28 cellular contexts compared by ENCODE assay signal in the genomic region with DNA sequence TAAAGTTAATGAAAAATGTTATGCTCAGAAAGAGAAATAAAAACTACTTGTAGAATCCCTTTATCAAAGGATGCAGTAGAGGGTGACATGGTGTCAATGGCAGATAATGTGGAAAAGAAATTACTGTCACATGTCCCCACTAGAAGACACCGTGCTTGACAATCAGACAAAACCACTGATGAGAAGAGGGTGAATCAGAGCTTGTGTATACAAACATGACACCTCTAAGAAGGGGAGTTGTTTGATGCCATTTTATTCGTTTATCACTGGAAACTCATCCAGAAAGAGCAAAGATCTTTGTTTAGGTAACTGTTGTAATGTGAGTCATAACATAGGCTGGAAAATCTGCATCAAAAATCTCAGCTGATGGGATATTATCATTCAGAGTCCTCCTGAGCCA. TPM values are rescaled to one million over a fixed set of nuclear protein-coding genes. Genes with fewer than 3 reads are reported as not detected.
DNase-seq lines count a peak whose midpoint lies in the region; ATAC-seq, FAIRE-seq and TF ChIP-seq lines count a peak whose summit lies in the region.
"Had no signal": no experiment of that assay in that cellular context is flagged by ENCODE, and none has a peak within 500 bp of the region (broad histone marks: within the 10 kb centered on the region; RNA-seq: fewer than 3 reads in every experiment).

No MANE protein-coding gene starts in this region.

- no peaks in the 10 kb centered on the region for H3K9me3 Mint-ChIP-seq in activated CD4-positive, alpha-beta memory T cell treated with anti-CD3 and anti-CD28 coated beads for 36 hours
- peaks cover 3% of the 10 kb centered on the region for H3K9me3 Mint-ChIP-seq in nephron progenitor cell
- H3K9me3 Mint-ChIP-seq: activated CD4-positive, alpha-beta T cell treated with anti-CD3 and anti-CD28 coated beads, Interleukin-2, amount 10 ng/mL, durations not matched to agents 7 days and 5 days; activated naive CD8-positive, alpha-beta T cell treated with anti-CD3 and anti-CD28 coated beads, Interleukin-2, amount 10 ng/mL, durations not matched to agents 7 days and 5 days; natural killer cell treated with Interleukin-12 subunit alpha and Interleukin-12 subunit beta and Interleukin-15 and Interleukin-18, amount 100 ng/mL, for 72 hours had no signal

- TF ChIP-seq CTCF in H1 (IDR thresholded peaks at IDR 0.05; ENCODE audit: control extremely low read depth in 1 of 3, insufficient read depth in 1 of 3, low read depth in 1 of 3, low read length in 3 of 3): no peak
- TF ChIP-seq CTCF in nephron progenitor cell (IDR thresholded peaks at IDR 0.05): no peak

- H3K27ac ChIP-seq in right cardiac atrium (ENCODE audit: low read length) (peak overlapping the region; percentile 30), H1 (ENCODE audit: low read depth, low read length) (no peak overlapping the region)
- H3K27ac ChIP-seq: body of pancreas, coronary artery, left lung, parathyroid adenoma, SJSA1 had no signal

- POLR2A ChIA-PET in H1 (lab: Charles Lee; ENCODE audit: partially characterized antibody): no interaction called here
- POLR2A ChIA-PET in activated CD4-positive, alpha-beta memory T cell treated with anti-CD3 and anti-CD28 coated beads for 36 hours (lab: Charles Lee): no interaction called here

- H4K20me1 ChIP-seq in H1 (replicated peaks in 1 of 2; ENCODE audit: control insufficient read depth in 1 of 2, insufficient read depth in 2 of 2, low read length in 2 of 2): no peaks in the 10 kb centered on the region

- H3K4me1 ChIP-seq in right cardiac atrium (ENCODE audit: control insufficient read depth, insufficient read depth, low read length): no peaks in the 10 kb centered on the region
- no peaks in the 10 kb centered on the region for H3K4me1 ChIP-seq in H1 (replicated peaks in 1 of 4; ENCODE audit: control insufficient read depth in 3 of 4, insufficient read depth in 4 of 4, low read length in 3 of 4)
- H3K4me1 ChIP-seq: body of pancreas, left lung, parathyroid adenoma had no signal

- H3K4me2 ChIP-seq in H1 (ENCODE audit: insufficient read depth in 1 of 2, low read depth in 2 of 2, low read length in 2 of 2): no peak overlapping the region

- H2BK12ac ChIP-seq in H1 (ENCODE audit: low read depth, low read length): no peak overlapping the region

- peaks cover 2% of the 10 kb centered on the region for H3K27me3 Mint-ChIP-seq in activated CD4-positive, alpha-beta memory T cell treated with anti-CD3 and anti-CD28 coated beads for 36 hours
- peaks cover 8% of the 10 kb centered on the region for H3K27me3 Mint-ChIP-seq in nephron progenitor cell (ENCODE audit: low read depth, poor library complexity)

- no peak overlapping the region for H2BK120ac ChIP-seq in H1 (replicated peaks; ENCODE audit: low read depth, low read length)

- H2AK5ac ChIP-seq in H1 (ENCODE audit: low read depth, low read length): no peak overlapping the region

- H3K79me1 ChIP-seq in H1 (ENCODE audit: low read depth, low read length): no peaks in the 10 kb centered on the region

- H3K9me3 ChIP-seq in right cardiac atrium (ENCODE audit: control insufficient read depth, low read length) (no peaks in the 10 kb centered on the region), H1 (ENCODE audit: insufficient read depth in 2 of 2, low read depth in 1 of 2, low read length in 1 of 2) (no peaks in the 10 kb centered on the region)
- H3K9me3 ChIP-seq: body of pancreas, left lung, SJSA1 had no signal

- no peak overlapping the region for H2BK20ac ChIP-seq in H1 (ENCODE audit: low read length)

- FAIRE-seq in H1 (lab: Jason Lieb, UNC): no peak

- no peak overlapping the region for H4K8ac ChIP-seq in H1 (ENCODE audit: extremely low read depth, insufficient read depth, low read length)

- no peak overlapping the region for H3K18ac ChIP-seq in H1 (ENCODE audit: extremely low read depth, low read length)

- no peak for TF ChIP-seq POLR2A in H1 (IDR thresholded peaks at IDR 0.05; ENCODE audit: control extremely low read depth in 1 of 2, low read depth in 2 of 2, low read length in 2 of 2)

- ATAC-seq in right cardiac atrium: no peak
- ATAC-seq: body of pancreas; left lung; natural killer cell treated with Interleukin-12 subunit alpha and Interleukin-12 subunit beta and Interleukin-15 and Interleukin-18, amount 100 ng/mL, for 72 hours; sciatic nerve; T-helper 17 cell had no signal

- no peaks in the 10 kb centered on the region; the same call in 1 of the 2 replicates for H3K23me2 ChIP-seq in H1 (ENCODE audit: low read depth, low read length)

- H3K79me2 ChIP-seq in H1 (ENCODE audit: control insufficient read depth in 1 of 2, insufficient read depth in 2 of 2, low read length in 2 of 2): no peaks in the 10 kb centered on the region
- H3K79me2 ChIP-seq: parathyroid adenoma had no signal

- 44% methylated on average over 2 of the region's 2 CpGs for WGBS in right cardiac atrium
- 89% methylated on average over 2 of the region's 2 CpGs; no CpG with 5 or more reads in 1 of the 2 experiments for WGBS in H1 (ENCODE audit: extremely low coverage in 1 of 2, insufficient coverage in 1 of 2, insufficient read length in 1 of 2, insufficient replicate concordance in 2 of 2, low coverage in 1 of 2, low lambda C conversion rate in 2 of 2, missing lambda C conversion rate in 1 of 2), 2 experiments

- no peak overlapping the region for H3K23ac ChIP-seq in H1 (ENCODE audit: insufficient read length)

- H3K4me1 Mint-ChIP-seq in activated CD4-positive, alpha-beta memory T cell treated with anti-CD3 and anti-CD28 coated beads for 36 hours (ENCODE audit: low read depth): no peaks in the 10 kb centered on the region
- peaks cover 8% of the 10 kb centered on the region for H3K4me1 Mint-ChIP-seq in nephron progenitor cell
- H3K4me1 Mint-ChIP-seq: activated CD4-positive, alpha-beta T cell treated with anti-CD3 and anti-CD28 coated beads, Interleukin-2, amount 10 ng/mL, durations not matched to agents 7 days and 5 days; activated naive CD8-positive, alpha-beta T cell treated with anti-CD3 and anti-CD28 coated beads, Interleukin-2, amount 10 ng/mL, durations not matched to agents 7 days and 5 days; CD14-positive monocyte; T-helper 17 cell had no signal

- H3K4me3 ChIP-seq in right cardiac atrium (ENCODE audit: low read length) (no peak overlapping the region), H1 (ENCODE audit: extremely low read depth in 1 of 4, insufficient read depth in 2 of 4, low read depth in 3 of 4, low read length in 4 of 4) (no peak overlapping the region)
- H3K4me3 ChIP-seq: body of pancreas, coronary artery, left lung, SJSA1 had no signal

- no peaks in the 10 kb centered on the region for H3K36me3 ChIP-seq in H1 (ENCODE audit: control insufficient read depth in 2 of 4, insufficient read depth in 4 of 4, low read length in 3 of 4)
- H3K36me3 ChIP-seq: left lung, SJSA1 had no signal

- H3K4ac ChIP-seq in H1 (replicated peaks; ENCODE audit: insufficient read length, low read depth, low read length): no peak overlapping the region

- TF ChIP-seq RAD21 in H1 (IDR thresholded peaks at IDR 0.05 in 1 of 2, conservative IDR thresholded peaks at IDR 0.05 in 1 of 2; ENCODE audit: low read depth in 2 of 2, low read length in 2 of 2): no peak

- H2BK15ac ChIP-seq in H1 (ENCODE audit: low read length): no peak overlapping the region

- CTCF ChIA-PET in H1 (lab: Charles Lee; ENCODE audit: partially characterized antibody): no interaction called here
- CTCF ChIA-PET in activated CD4-positive, alpha-beta memory T cell treated with anti-CD3 and anti-CD28 coated beads for 36 hours (lab: Charles Lee): interaction anchor here (0.7 kb wide), 1 partner anchor 93 kb away, joined by 3 read pairs; no protein-coding TSS in a partner anchor

- H3K27me3 ChIP-seq in right cardiac atrium (ENCODE audit: control insufficient read depth, insufficient read depth): no peaks in the 10 kb centered on the region
- H3K27me3 ChIP-seq in H1 (replicated peaks in 1 of 4; ENCODE audit: control insufficient read depth in 3 of 4, extremely low read depth in 1 of 4, insufficient read depth in 3 of 4, low read length in 3 of 4): no peaks in the 10 kb centered on the region
- H3K27me3 ChIP-seq: body of pancreas, left lung, SJSA1 had no signal

- peak overlapping the region; percentile 33; the same call in 1 of the 2 replicates for H2AFZ ChIP-seq in H1 (ENCODE audit: low read length)
- H2AFZ ChIP-seq: parathyroid adenoma had no signal

- no peak overlapping the region for H2BK5ac ChIP-seq in H1 (ENCODE audit: low read depth, low read length)

- no peak overlapping the region for H4K91ac ChIP-seq in H1 (replicated peaks; ENCODE audit: insufficient read length, low read length)

- no peak overlapping the region for H3K27ac Mint-ChIP-seq in activated CD4-positive, alpha-beta memory T cell treated with anti-CD3 and anti-CD28 coated beads for 36 hours
- no peak overlapping the region for H3K27ac Mint-ChIP-seq in nephron progenitor cell
- H3K27ac Mint-ChIP-seq: activated CD4-positive, alpha-beta T cell treated with anti-CD3 and anti-CD28 coated beads, Interleukin-2, amount 10 ng/mL, durations not matched to agents 7 days and 5 days; activated naive CD8-positive, alpha-beta T cell treated with anti-CD3 and anti-CD28 coated beads, Interleukin-2, amount 10 ng/mL, durations not matched to agents 7 days and 5 days; CD14-positive monocyte; natural killer cell treated with Interleukin-12 subunit alpha and Interleukin-12 subunit beta and Interleukin-15 and Interleukin-18, amount 100 ng/mL, for 72 hours; T-helper 17 cell had no signal

- H4K5ac ChIP-seq in H1 (ENCODE audit: insufficient read length, low read depth, low read length): no peak overlapping the region

- no peak for DNase-seq in right cardiac atrium
- DNase-seq in cardiac septum (ENCODE audit: low spot score): no peak
- peak; percentile 6 for DNase-seq in NCI-H748 treated with DMSO at 0.1 percent for 48 hours (lab: John Stamatoyannopoulos, UW)
- no peak for DNase-seq in H1 (ENCODE audit: low read depth in 1 of 2, low spot score in 2 of 2)
- DNase-seq in NCI-H1048 (lab: John Stamatoyannopoulos, UW): no peak
- DNase-seq in SKM-1 treated with dmso at 0.1 percent for 144 hours (lab: John Stamatoyannopoulos, UW; ENCODE audit: unreplicated experiment): no peak
- no peak for DNase-seq in activated CD4-positive, alpha-beta memory T cell treated with anti-CD3 and anti-CD28 coated beads for 36 hours
- no peak for DNase-seq in nephron progenitor cell
- DNase-seq: activated CD4-positive, alpha-beta T cell treated with anti-CD3 and anti-CD28 coated beads, Interleukin-2, amount 10 ng/mL, durations not matched to agents 7 days and 5 days; activated CD8-positive, alpha-beta memory T cell treated with anti-CD3 and anti-CD28 coated beads, Interleukin-2, amount 50 U/mL, for 4 hours; activated naive CD8-positive, alpha-beta T cell treated with anti-CD3 and anti-CD28 coated beads, Interleukin-2, amount 10 ng/mL, durations not matched to agents 7 days and 5 days; body of pancreas; GDM1; KG1; left lung; midbrain; MV-4-11; NCI-H1694 treated with DMSO at 0.1 percent for 48 hours; NCI-H2227 treated with DMSO at 0.1 percent for 48 hours; stimulated activated CD4-positive, alpha-beta T cell treated with anti-CD3 and anti-CD28 coated beads, Interleukin-15, amount 100 ng/mL, for 24 hours; T-helper 17 cell; trophoblast cell had no signal

- no peak overlapping the region for H3K14ac ChIP-seq in H1 (ENCODE audit: insufficient read length)

- H3K36me3 Mint-ChIP-seq in activated CD4-positive, alpha-beta memory T cell treated with anti-CD3 and anti-CD28 coated beads for 36 hours: no peaks in the 10 kb centered on the region
- no peaks in the 10 kb centered on the region for H3K36me3 Mint-ChIP-seq in nephron progenitor cell (ENCODE audit: low read depth)
- H3K36me3 Mint-ChIP-seq: activated naive CD8-positive, alpha-beta T cell treated with anti-CD3 and anti-CD28 coated beads, Interleukin-2, amount 10 ng/mL, durations not matched to agents 7 days and 5 days; CD14-positive monocyte; natural killer cell treated with Interleukin-12 subunit alpha and Interleukin-12 subunit beta and Interleukin-15 and Interleukin-18, amount 100 ng/mL, for 72 hours had no signal

- TF ChIP-seq EP300 in H1 (IDR thresholded peaks at IDR 0.05; ENCODE audit: borderline replicate concordance in 1 of 2, low read depth in 2 of 2, low read length in 2 of 2): no peak

- no peak overlapping the region for H3K9ac ChIP-seq in H1 (replicated peaks in 1 of 4; ENCODE audit: extremely low read depth in 1 of 4, low read depth in 3 of 4, low read length in 3 of 4)
- H3K9ac ChIP-seq: parathyroid adenoma had no signal

- intact Hi-C loops in right cardiac atrium (cut with DNase I): no loop called here
- intact Hi-C loops in cardiac septum (cut with DNase I): loop anchor here (5.0 kb wide), 1 partner anchor 48 kb away; a partner anchor contains a TSS
- intact Hi-C loops in activated CD4-positive, alpha-beta memory T cell treated with anti-CD3 and anti-CD28 coated beads for 36 hours (cut with micrococcal nuclease): no loop called here

- H3K56ac ChIP-seq in H1 (replicated peaks; ENCODE audit: insufficient read length, low read depth, low read length): no peak overlapping the region

- H3K4me3 Mint-ChIP-seq in activated CD4-positive, alpha-beta memory T cell treated with anti-CD3 and anti-CD28 coated beads for 36 hours: no peak overlapping the region
- no peak overlapping the region for H3K4me3 Mint-ChIP-seq in nephron progenitor cell
- H3K4me3 Mint-ChIP-seq: activated CD4-positive, alpha-beta T cell treated with anti-CD3 and anti-CD28 coated beads, Interleukin-2, amount 10 ng/mL, durations not matched to agents 7 days and 5 days; activated naive CD8-positive, alpha-beta T cell treated with anti-CD3 and anti-CD28 coated beads, Interleukin-2, amount 10 ng/mL, durations not matched to agents 7 days and 5 days; CD14-positive monocyte; natural killer cell treated with Interleukin-12 subunit alpha and Interleukin-12 subunit beta and Interleukin-15 and Interleukin-18, amount 100 ng/mL, for 72 hours; T-helper 17 cell had no signal

RNA-seq across cellular contexts. Expression of a gene that starts 49.6 kb away (rescaled TPM):
- 100 to 1,000 TPM in 2 of 4 donors, 10 to 100 TPM in 2; 76.4 to 112 (median 95.4) TPM for total RNA-seq in right cardiac atrium
- 101 TPM for polyA plus RNA-seq in right cardiac atrium
- 86.8 TPM for total RNA-seq in cardiac septum
- 42.1 and 45.9 TPM in 2 replicates for total RNA-seq in H1 (2021; fragmentation: NEBNext Ultra II Directional; extraction: Animal tissue kit (Norgen Biotek cat#: 25700))
- 11.6 and 19.7 TPM in 2 replicates for polyA plus RNA-seq in H1 (2011; rRNA removed)
- 25.6 TPM for polyA plus RNA-seq in H1 (2011; cell fraction: cytosol; rRNA removed)
- 14.5 TPM for polyA plus RNA-seq in H1 (2011; cell fraction: nucleus; rRNA removed)
- 26.6 to 45.7 TPM (median 29.0 TPM) in 4 replicates for polyA plus RNA-seq in H1 (2012, experiment 1 of 2)
- 12.6 TPM for polyA plus RNA-seq in H1 (2012, experiment 2 of 2)
- 41.6 TPM for polyA plus RNA-seq in H1 (2013, experiment 1 of 2)
- 35.7 TPM for polyA plus RNA-seq in H1 (2013, experiment 2 of 2)
- polyA minus RNA-seq in H1 (2011; rRNA and poly(A)+ RNA removed): 14.5 and 18.1 TPM in 2 replicates
- 22.2 TPM for polyA minus RNA-seq in H1 (2011; cell fraction: cytosol; rRNA and poly(A)+ RNA removed)
- polyA minus RNA-seq in H1 (2011; cell fraction: nucleus; rRNA and poly(A)+ RNA removed): 37.2 TPM
- 10 to 100 TPM in 1 of 2 experiments, 1 to 10 TPM in 1; 9.4 to 10.1 TPM for total RNA-seq in activated CD4-positive, alpha-beta memory T cell treated with anti-CD3 and anti-CD28 coated beads for 36 hours
